In genomic region chr22:37020192-37020479, GRCh38 we compare ENCODE assay signal across 8 cellular contexts. TPM values are rescaled to one million over a fixed set of nuclear protein-coding genes. Genes with fewer than 3 reads are reported as not detected.
DNase-seq lines count a peak whose midpoint lies in the region; ATAC-seq and TF ChIP-seq lines count a peak whose summit lies in the region.

No MANE protein-coding gene starts in this region.

- WGBS in right cardiac atrium = 1% methylated on average over 5 of the region's 5 CpGs

- H3K4me1 ChIP-seq in Karpas-422 (ENCODE audit: low read length) = peaks cover 11% of the 10 kb centered on the region
- peaks cover 24% of the 10 kb centered on the region for H3K4me1 ChIP-seq in right cardiac atrium (ENCODE audit: control insufficient read depth, insufficient read depth, low read length)
- H3K4me1 ChIP-seq in gastrocnemius medialis = peaks cover 23 to 33% of the 10 kb centered on the region in 2 donors

- no peak for TF ChIP-seq POLR2A in gastrocnemius medialis (IDR thresholded peaks at IDR 0.05)

- H3K9ac ChIP-seq in Karpas-422 (ENCODE audit: low read length) = peak overlapping the region; percentile 78

- H3K9me2 ChIP-seq in Karpas-422 (replicated peaks; ENCODE audit: insufficient read depth, low read length) = no peaks in the 10 kb centered on the region

- no peak for TF ChIP-seq CTCF in gastrocnemius medialis (IDR thresholded peaks at IDR 0.05 in 4 of 5, conservative IDR thresholded peaks at IDR 0.05 in 1 of 5)

- H3K4me3 Mint-ChIP-seq in activated naive CD8-positive, alpha-beta T cell treated with anti-CD3 and anti-CD28 coated beads, Interleukin-2, amount 50 U/mL, for 24 hours = peak overlapping the region; percentile 78

- peaks cover 13% of the 10 kb centered on the region for H3K4me1 Mint-ChIP-seq in activated naive CD8-positive, alpha-beta T cell treated with anti-CD3 and anti-CD28 coated beads, Interleukin-2, amount 50 U/mL, for 24 hours

- intact Hi-C loops in right cardiac atrium (cut with DNase I) (no loop called here), gastrocnemius medialis (cut with DNase I; ENCODE audit: low total_unique reads) (no loop called here)

- H3K36me3 ChIP-seq in Karpas-422 (ENCODE audit: insufficient read depth, low read length) (no peaks in the 10 kb centered on the region), gastrocnemius medialis (peaks cover 0 to 8% of the 10 kb centered on the region in 2 donors)

- H3K27ac Mint-ChIP-seq in activated naive CD8-positive, alpha-beta T cell treated with anti-CD3 and anti-CD28 coated beads, Interleukin-2, amount 50 U/mL, for 24 hours = no peak overlapping the region

- H3K9me3 Mint-ChIP-seq in activated naive CD8-positive, alpha-beta T cell treated with anti-CD3 and anti-CD28 coated beads, Interleukin-2, amount 50 U/mL, for 24 hours = no peaks in the 10 kb centered on the region

- no peaks in the 10 kb centered on the region for H3K36me3 Mint-ChIP-seq in activated naive CD8-positive, alpha-beta T cell treated with anti-CD3 and anti-CD28 coated beads, Interleukin-2, amount 50 U/mL, for 24 hours (ENCODE audit: low read depth)

- H2AFZ ChIP-seq in Karpas-422 (ENCODE audit: low read length) = peak overlapping the region; percentile 98

- H3K4me2 ChIP-seq in Karpas-422 (ENCODE audit: low read depth, low read length, poor library complexity, severe bottlenecking) = peak overlapping the region; percentile 96

- no peaks in the 10 kb centered on the region for H3K27me3 ChIP-seq in Karpas-422 (ENCODE audit: low read length)
- H3K27me3 ChIP-seq in right cardiac atrium (ENCODE audit: control insufficient read depth, insufficient read depth) = no peaks in the 10 kb centered on the region
- no peaks in the 10 kb centered on the region for H3K27me3 ChIP-seq in gastrocnemius medialis

- DNase-seq in EL (peak; percentile 48), Karpas-422 (no peak), right cardiac atrium (peak in 1 of 3 donors; percentile 68), gastrocnemius medialis (peak in 1 of 2 donors; percentile 29), NCI-H226 (no peak)
- no peak for DNase-seq in activated naive CD8-positive, alpha-beta T cell treated with anti-CD3 and anti-CD28 coated beads, Interleukin-2, amount 50 U/mL, for 24 hours
- DNase-seq in stimulated activated CD4-positive, alpha-beta T cell treated with anti-CD3 and anti-CD28 coated beads, Interleukin-2, amount 100 ng/mL, for 48 hours = no peak
- DNase-seq in stimulated activated CD4-positive, alpha-beta T cell treated with anti-CD3 and anti-CD28 coated beads, Interleukin-12 subunit alpha, Interleukin-12 subunit beta, amount 100 ng/mL, for 4 hours = no peak

- H3K4me3 ChIP-seq in Karpas-422 (ENCODE audit: low read length) (peak overlapping the region; percentile 78), right cardiac atrium (ENCODE audit: low read length) (peak overlapping the region; percentile 69), gastrocnemius medialis (peak overlapping the region; percentile 74 to 99 (median 84))

- H3K27me3 Mint-ChIP-seq in activated naive CD8-positive, alpha-beta T cell treated with anti-CD3 and anti-CD28 coated beads, Interleukin-2, amount 50 U/mL, for 24 hours = peaks cover 22% of the 10 kb centered on the region

- H4K20me1 ChIP-seq in Karpas-422 (ENCODE audit: insufficient read depth, low read depth, low read length) = no peaks in the 10 kb centered on the region

- ATAC-seq in activated naive CD8-positive, alpha-beta T cell treated with anti-CD3 and anti-CD28 coated beads, Interleukin-2, amount 50 U/mL, for 24 hours = no peak
- ATAC-seq in right cardiac atrium = peak; percentile 20 to 43
- ATAC-seq in gastrocnemius medialis = peak; percentile 45 to 52

- H3K9me3 ChIP-seq in Karpas-422 (ENCODE audit: low read length) (no peaks in the 10 kb centered on the region), right cardiac atrium (ENCODE audit: control insufficient read depth, low read length) (no peaks in the 10 kb centered on the region), gastrocnemius medialis (no peaks in the 10 kb centered on the region)

- H3K27ac ChIP-seq in Karpas-422 (ENCODE audit: low read length) (no peak overlapping the region), right cardiac atrium (ENCODE audit: low read length) (peak overlapping the region; percentile 97), gastrocnemius medialis (peak overlapping the region; percentile 88 to 99 (median 96))

- H3K79me2 ChIP-seq in Karpas-422 (ENCODE audit: low read length) = no peaks in the 10 kb centered on the region

- in situ Hi-C loops in gastrocnemius medialis (cut with MboI; ENCODE audit: low sequenced_read_pairs in 4 of 4) = no loop called here

RNA-seq across cellular contexts. Expression of gene MPST, which starts 0.6 kb away (rescaled TPM):
- 26.1 and 53.7 TPM in 2 replicates for total RNA-seq in Karpas-422 (2014; rRNA removed; shearing (Covaris generic); ENCODE audit: low replicate concordance)
- total RNA-seq in right cardiac atrium = 10 to 100 TPM; 49.6 to 65.7 (median 54.2) TPM
- 93.0 TPM for polyA plus RNA-seq in right cardiac atrium
- 100 to 1,000 TPM; 131 to 161 (median 146) TPM for total RNA-seq in gastrocnemius medialis

RNA-seq across cellular contexts. Expression of gene TST, which starts 0.9 kb away (rescaled TPM):
- 6.0 and 8.3 TPM in 2 replicates for total RNA-seq in Karpas-422 (2014; rRNA removed; shearing (Covaris generic); ENCODE audit: low replicate concordance)
- 10 to 100 TPM; 31.7 to 53.6 (median 36.6) TPM for total RNA-seq in right cardiac atrium
- 67.9 TPM for polyA plus RNA-seq in right cardiac atrium
- 10 to 100 TPM; 42.2 to 66.5 (median 51.9) TPM for total RNA-seq in gastrocnemius medialis

RNA-seq across cellular contexts. Expression of gene KCTD17, which starts 31.4 kb away (rescaled TPM):
- total RNA-seq in Karpas-422 (2014; rRNA removed; shearing (Covaris generic); ENCODE audit: low replicate concordance) = 17.5 and 24.9 TPM in 2 replicates
- 10 to 100 TPM; 24.8 to 37.8 (median 32.2) TPM for total RNA-seq in right cardiac atrium
- polyA plus RNA-seq in right cardiac atrium = 34.4 TPM
- total RNA-seq in gastrocnemius medialis = 1 to 10 TPM; 1.8 to 3.3 (median 2.6) TPM
